Comparison of ENCODE assay signal across 1 cellular context in genomic region chr7:103347507-103348267, GRCh38.
TF ChIP-seq lines count a peak whose summit lies in the region.

Gene PSMC2 (plus strand): TSS chr7:103347643. CDS start chr7:103347712, 69 bp downstream.

TF ChIP-seq in K562, 482 proteins besides CTCF, POLR2A, EP300 and RAD21 (continued from another document and continues in another):
- TF ChIP-seq ZBTB11 (CRISPR knock-in tag; IDR thresholded peaks at IDR 0.05) (peak; percentile 94 to 99 (median 99)), KHSRP (IDR thresholded peaks at IDR 0.05) (no peak), ZNF740 (CRISPR knock-in tag; IDR thresholded peaks at IDR 0.05) (no peak), ZNF740 (tag; IDR thresholded peaks at IDR 0.05) (no peak), ZNF57 (CRISPR knock-in tag; IDR thresholded peaks at IDR 0.05) (no peak), JUN (IDR thresholded peaks at IDR 0.05; ENCODE audit: borderline replicate concordance, low read depth, low read length) (0 out of 2 replicates have a peak, but pooled peaks have one; percentile 11), JUN (CRISPR knock-in tag; IDR thresholded peaks at IDR 0.05; ENCODE audit: borderline replicate concordance) (no peak), CBFA2T2 (conservative IDR thresholded peaks at IDR 0.05) (no peak; the same call in 1 of the 2 replicates), RBM39 (optimal IDR thresholded peaks at IDR 0.05; ENCODE audit: low read depth, low read length) (no peak), TFE3 (CRISPR knock-in tag; IDR thresholded peaks at IDR 0.05) (peak; percentile 39; the same call in 1 of the 2 replicates), SRSF7 (optimal IDR thresholded peaks at IDR 0.05; ENCODE audit: low read depth, low read length) (no peak), EGR1 (conservative IDR thresholded peaks at IDR 0.05) (no peak), ZKSCAN1 (IDR thresholded peaks at IDR 0.05; ENCODE audit: low read depth, low read length) (peak; percentile 73; the same call in 1 of the 2 replicates), ZNF140 (CRISPR knock-in tag; IDR thresholded peaks at IDR 0.05) (no peak), MAZ (CRISPR knock-in tag; conservative IDR thresholded peaks at IDR 0.05 in 1 of 2, IDR thresholded peaks at IDR 0.05 in 1 of 2) (peak; percentile 58 to 77; a peak in 3 of 4 replicates), RAD51 (IDR thresholded peaks at IDR 0.05; ENCODE audit: borderline replicate concordance, low read depth) (peak; percentile 81), ZNF699 (CRISPR knock-in tag; IDR thresholded peaks at IDR 0.05; ENCODE audit: insufficient replicate concordance) (no peak), SETDB1 (IDR thresholded peaks at IDR 0.05; ENCODE audit: low read length) (no peak), HDAC1 (IDR thresholded peaks at IDR 0.05) (peak; percentile 61 to 92; a peak in 2 of 4 replicates), GTF2E2 (tag; IDR thresholded peaks at IDR 0.05) (peak; percentile 91), STAT5B (CRISPR knock-in tag; IDR thresholded peaks at IDR 0.05) (no peak), ZNF695 (CRISPR knock-in tag; IDR thresholded peaks at IDR 0.05) (no peak), SPI1 (IDR thresholded peaks at IDR 0.05; ENCODE audit: borderline replicate concordance, low read depth, low read length) (0 out of 2 replicates have a peak, but pooled peaks have one; percentile 16), ZNF586 (CRISPR knock-in tag; conservative IDR thresholded peaks at IDR 0.05) (no peak), KAT2B (IDR thresholded peaks at IDR 0.05; ENCODE audit: low read depth, low read length) (no peak), MYC (IDR thresholded peaks at IDR 0.05; ENCODE audit: low read depth, low read length) (peak; percentile 77), MYC (CRISPR knock-in tag; IDR thresholded peaks at IDR 0.05; ENCODE audit: borderline replicate concordance, low read depth) (peak; percentile 65; the same call in 1 of the 2 replicates), KAT7 (CRISPR knock-in tag; IDR thresholded peaks at IDR 0.05; ENCODE audit: borderline replicate concordance) (no peak), REST (CRISPR knock-in tag; IDR thresholded peaks at IDR 0.05; ENCODE audit: low read depth) (peak; percentile 62; the same call in 1 of the 2 replicates), CREM (IDR thresholded peaks at IDR 0.05; ENCODE audit: low read depth) (peak; percentile 75; the same call in 1 of the 2 replicates), NCOA4 (IDR thresholded peaks at IDR 0.05; ENCODE audit: partially characterized antibody) (no peak), ATF6 (CRISPR knock-in tag; IDR thresholded peaks at IDR 0.05) (peak; percentile 78; the same call in 1 of the 2 replicates), RBM25 (IDR thresholded peaks at IDR 0.05; ENCODE audit: low read depth, low read length, severe bottlenecking) (no peak), ZNF507 (tag; conservative IDR thresholded peaks at IDR 0.05) (no peak), ZFPM2 (CRISPR knock-in tag; IDR thresholded peaks at IDR 0.05) (no peak), NCOA6 (IDR thresholded peaks at IDR 0.05) (no peak), C11orf30 (IDR thresholded peaks at IDR 0.05; ENCODE audit: low read depth) (peak; percentile 96), CREB1 (IDR thresholded peaks at IDR 0.05) (0 out of 2 replicates have a peak, but pooled peaks have one; percentile 52), CREB1 (CRISPR knock-in tag; IDR thresholded peaks at IDR 0.05) (no peak), SIN3A (IDR thresholded peaks at IDR 0.05; ENCODE audit: borderline replicate concordance in 2 of 2, control insufficient read depth in 1 of 2, low read depth in 2 of 2, low read length in 2 of 2) (peak; percentile 95 to 99), KAT8 (IDR thresholded peaks at IDR 0.05; ENCODE audit: low read depth) (no peak), CREB3L1 (IDR thresholded peaks at IDR 0.05; ENCODE audit: borderline replicate concordance, low read depth) (peak; percentile 84), EZH2 (IDR thresholded peaks at IDR 0.05; ENCODE audit: borderline replicate concordance, low read depth, low read length) (no peak), ATF3 (IDR thresholded peaks at IDR 0.05) (no peak), ATF3 (CRISPR knock-in tag; conservative IDR thresholded peaks at IDR 0.05) (no peak), ZNF609 (CRISPR knock-in tag; IDR thresholded peaks at IDR 0.05; ENCODE audit: borderline replicate concordance) (no peak), TBP (optimal IDR thresholded peaks at IDR 0.05; ENCODE audit: low read depth, low read length) (peak; percentile 89), ZNF184 (CRISPR knock-in tag; IDR thresholded peaks at IDR 0.05) (no peak), BMI1 (IDR thresholded peaks at IDR 0.05; ENCODE audit: low read length) (no peak), ZNF316 (IDR thresholded peaks at IDR 0.05) (peak; percentile 97)
